ENCODE assay signal across 28 cellular contexts in genomic region chr10:3548702-3549101, GRCh38.
A peak's percentile ranks its signal among the peaks of the same experiment; 100 is the strongest.
DNase-seq lines count a peak whose midpoint lies in the region; ATAC-seq and TF ChIP-seq lines count a peak whose summit lies in the region.
"Had no signal": no experiment of that assay in that cellular context is flagged by ENCODE, and none has a peak within 500 bp of the region (broad histone marks: within the 10 kb centered on the region; RNA-seq: fewer than 3 reads in every experiment).

No MANE protein-coding gene starts in this region.

- ATAC-seq in heart left ventricle = no peak
- ATAC-seq: effector memory CD8-positive, alpha-beta T cell; mucosa of descending colon; psoas muscle had no signal

- DNase-seq in left ventricle myocardium inferior (no peak), heart left ventricle (no peak), adipocyte (ENCODE audit: low read depth) (peak; percentile 51), fibroblast of the aortic adventitia (ENCODE audit: low read depth) (peak; percentile 54), uterus (no peak), 8988T (no peak), NCI-H187 (lab: John Stamatoyannopoulos, UW) (no peak)
- DNase-seq in activated CD4-positive, alpha-beta T cell treated with anti-CD3 and anti-CD28 coated beads, Interleukin-2, amount 50 U/mL, for 1 hour = no peak
- DNase-seq: ACHN; activated CD4-positive, alpha-beta T cell treated with anti-CD3 and anti-CD28 coated beads, Interleukin-2, amount 10 ng/mL, durations not matched to agents 7 days and 5 days; activated CD8-positive, alpha-beta memory T cell treated with anti-CD3 and anti-CD28 coated beads, Interleukin-2, amount 50 U/mL, for 48 hours; activated gamma-delta T cell; cerebellar nuclear complex; DMS 273 treated with DMSO at 0.1 percent for 48 hours; effector memory CD8-positive, alpha-beta T cell; GF-D8; mucosa of descending colon; MV-4-11; NCI-H1694 treated with DMSO at 0.1 percent for 48 hours; NCI-H82; PC-9; psoas muscle; stimulated activated CD4-positive, alpha-beta T cell treated with anti-CD3 and anti-CD28 coated beads, Interleukin-4, amount 100 ng/mL, for 24 hours; T-helper 2 cell; trophoblast cell had no signal

- H3K9me3 ChIP-seq in left ventricle myocardium inferior (replicated peaks) (peaks cover 9% of the 10 kb centered on the region), heart left ventricle (peaks cover 0 to 13% (median 0%) of the 10 kb centered on the region in 12 donors), adipocyte (ENCODE audit: control insufficient read depth, low read length) (no peaks in the 10 kb centered on the region), uterus (no peaks in the 10 kb centered on the region)
- H3K9me3 ChIP-seq: mucosa of descending colon, psoas muscle had no signal

- TF ChIP-seq POLR2A in heart left ventricle (IDR thresholded peaks at IDR 0.05) (no peak), uterus (IDR thresholded peaks at IDR 0.05) (no peak)

- H3K27ac ChIP-seq in left ventricle myocardium inferior (replicated peaks) (peak overlapping the region; percentile 23), heart left ventricle (peak overlapping the region in 2 of 12 donors; percentile 8 to 62), uterus (no peak overlapping the region)
- H3K27ac ChIP-seq: HL-60, PC-9, psoas muscle, SJSA1, VCaP had no signal

- no peak overlapping the region for H3K9ac ChIP-seq in adipocyte (ENCODE audit: low read length)

- H3K36me3 ChIP-seq in left ventricle myocardium inferior (no peaks in the 10 kb centered on the region), heart left ventricle (no peaks in the 10 kb centered on the region), adipocyte (ENCODE audit: control insufficient read depth, insufficient read depth, low read length, severe bottlenecking) (no peaks in the 10 kb centered on the region), uterus (no peaks in the 10 kb centered on the region)
- H3K36me3 ChIP-seq: SJSA1 had no signal

- 97 to 100% (median 99%) methylated on average over 1 of the region's 1 CpG for WGBS in heart left ventricle, 4 donors

- intact Hi-C loops in left ventricle myocardium inferior (cut with micrococcal nuclease) (no loop called here), heart left ventricle (cut with DNase I) (no loop called here), uterus (cut with DNase I; ENCODE audit: low total_unique reads) (no loop called here)

- H3K4me3 ChIP-seq in left ventricle myocardium inferior (no peak overlapping the region), heart left ventricle (no peak overlapping the region), adipocyte (ENCODE audit: low read length) (peak overlapping the region; percentile 18), fibroblast of the aortic adventitia (ENCODE audit: low read depth, low read length) (no peak overlapping the region), uterus (no peak overlapping the region)
- H3K4me3 ChIP-seq: mucosa of descending colon, PC-9, psoas muscle, SJSA1 had no signal

- H3K4me1 ChIP-seq in left ventricle myocardium inferior = no peaks in the 10 kb centered on the region
- peaks cover 0 to 7% (median 0%) of the 10 kb centered on the region in 12 donors for H3K4me1 ChIP-seq in heart left ventricle
- H3K4me1 ChIP-seq in adipocyte (ENCODE audit: control insufficient read depth, insufficient read depth, low read length) = peaks cover 12% of the 10 kb centered on the region
- no peaks in the 10 kb centered on the region for H3K4me1 ChIP-seq in uterus
- H3K4me1 ChIP-seq: psoas muscle had no signal

- H3K27me3 ChIP-seq in left ventricle myocardium inferior (ENCODE audit: low read depth) (no peaks in the 10 kb centered on the region), heart left ventricle (no peaks in the 10 kb centered on the region), adipocyte (replicated peaks; ENCODE audit: control insufficient read depth, insufficient read depth, low read length) (no peaks in the 10 kb centered on the region), uterus (no peaks in the 10 kb centered on the region)
- H3K27me3 ChIP-seq: SJSA1 had no signal

- no peak for TF ChIP-seq CTCF in left ventricle myocardium inferior (IDR thresholded peaks at IDR 0.05; ENCODE audit: borderline replicate concordance)
- TF ChIP-seq CTCF in heart left ventricle (IDR thresholded peaks at IDR 0.05) = no peak
- no peak for TF ChIP-seq CTCF in fibroblast of the aortic adventitia (IDR thresholded peaks at IDR 0.05; ENCODE audit: insufficient read depth, low read length)
- TF ChIP-seq CTCF in uterus (IDR thresholded peaks at IDR 0.05) = no peak

Comparison
In these comparisons a context has a peak if more than half of its experiments do, and no peak if none do; other contexts are left out.
1. DNase-seq: peak in adipocyte (single experiment) and fibroblast of the aortic adventitia (single experiment); none in left ventricle myocardium inferior (single experiment), heart left ventricle (0 of 5), activated CD4-positive, alpha-beta T cell treated with anti-CD3 and anti-CD28 coated beads, Interleukin-2, amount 50 U/mL, for 1 hour (single experiment), uterus (0 of 2), 8988T (single experiment) and NCI-H187 (0 of 2).